ENCODE assay signal across 8 cellular contexts in the genomic region with DNA sequence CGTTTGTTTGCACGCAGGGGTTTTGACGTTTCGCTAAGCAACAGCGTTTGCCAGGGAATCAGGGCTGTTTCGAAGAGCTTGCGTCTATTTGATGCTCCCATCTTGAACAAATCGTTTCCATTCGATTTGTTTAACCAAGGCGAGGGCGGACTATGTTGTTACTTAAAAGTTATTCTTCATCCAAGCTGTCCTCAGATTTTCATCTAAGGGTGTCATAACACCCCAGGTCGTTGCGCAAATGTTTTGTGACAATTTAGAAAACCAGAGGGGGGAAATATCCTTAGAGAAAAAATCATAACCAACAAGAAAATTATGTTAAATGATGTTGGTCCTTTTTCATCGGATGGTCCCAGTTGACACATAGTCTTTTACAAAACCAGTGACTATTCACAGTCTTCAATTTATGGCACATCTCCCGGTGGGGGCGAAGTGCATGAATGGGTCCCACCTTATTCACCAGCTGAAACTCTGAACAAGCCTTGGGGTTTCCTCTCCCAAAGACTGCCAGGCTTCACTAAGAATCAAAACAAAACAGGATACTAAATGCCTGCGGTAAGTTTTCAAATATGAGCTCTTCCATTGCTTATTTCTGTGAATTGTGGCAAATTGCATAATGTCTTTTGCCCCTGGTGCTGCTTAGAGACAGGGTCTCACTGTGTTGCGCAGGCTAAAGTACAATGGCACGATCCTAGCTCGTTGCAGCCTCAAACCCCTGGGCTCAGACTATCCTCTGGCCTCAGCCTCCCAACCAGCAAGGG.
A peak's percentile ranks its signal among the peaks of the same experiment; 100 is the strongest.
DNase-seq lines count a peak whose midpoint lies in the region; ATAC-seq and TF ChIP-seq lines count a peak whose summit lies in the region.

No MANE protein-coding gene starts in this region.

- H3K4me1 ChIP-seq in mucosa of rectum (ENCODE audit: control insufficient read depth in 2 of 2, insufficient read depth in 2 of 2, low read length in 2 of 2) = peaks cover 18 to 27% of the 10 kb centered on the region in 2 donors

- DNase-seq in AG10803 (ENCODE audit: low read depth) (peak; percentile 93), LNCaP clone FGC (ENCODE audit: low read depth) (no peak), choroid plexus epithelial cell (ENCODE audit: low read depth) (peak; percentile 94), COLO829 (ENCODE audit: low spot score) (no peak), NK-92 (lab: John Stamatoyannopoulos, UW; ENCODE audit: unreplicated experiment) (no peak)
- DNase-seq in effector CD8-positive, alpha-beta T cell (lab: John Stamatoyannopoulos, UW) = no peak

- no peak for ATAC-seq in activated CD4-positive, CD25-positive, alpha-beta regulatory T cell treated with anti-CD3 and anti-CD28 coated beads, Interleukin-2, amount 50 U/mL, for 24 hours

- H3K27me3 ChIP-seq in mucosa of rectum (ENCODE audit: control insufficient read depth in 2 of 2, insufficient read depth in 2 of 2, low read length in 2 of 2) = no peaks in the 10 kb centered on the region

- H3K27ac ChIP-seq in mucosa of rectum (ENCODE audit: low read depth in 2 of 2, low read length in 2 of 2) = peak overlapping the region; percentile 98 to 100

- H3K36me3 ChIP-seq in mucosa of rectum (ENCODE audit: control insufficient read depth in 2 of 2, insufficient read depth in 2 of 2, low read length in 2 of 2) = no peaks in the 10 kb centered on the region

- no peaks in the 10 kb centered on the region for H3K9me3 ChIP-seq in mucosa of rectum (ENCODE audit: control insufficient read depth in 2 of 2, low read length in 2 of 2)

- TF ChIP-seq CTCF in AG10803 (conservative IDR thresholded peaks at IDR 0.05; ENCODE audit: low read length) (no peak), LNCaP clone FGC (IDR thresholded peaks at IDR 0.05; ENCODE audit: control insufficient read depth, extremely low read depth, insufficient read depth) (no peak), choroid plexus epithelial cell (conservative IDR thresholded peaks at IDR 0.05; ENCODE audit: low read depth, low read length) (no peak)

- peak overlapping the region; percentile 77 for H3K4me3 ChIP-seq in AG10803 (ENCODE audit: low read length)
- peak overlapping the region; percentile 49 for H3K4me3 ChIP-seq in LNCaP clone FGC (ENCODE audit: low read depth, low read length)
- peak overlapping the region; percentile 69 for H3K4me3 ChIP-seq in choroid plexus epithelial cell (ENCODE audit: low read depth, low read length)
- peak overlapping the region; percentile 88 to 90 for H3K4me3 ChIP-seq in mucosa of rectum (ENCODE audit: low read length in 2 of 2)

- peak overlapping the region; percentile 91 to 94 for H3K9ac ChIP-seq in mucosa of rectum (ENCODE audit: low read depth in 1 of 2, low read length in 2 of 2)

Comparison
In these comparisons a context has a peak if more than half of its experiments do, and no peak if none do; other contexts are left out.
1. DNase-seq: peak in AG10803 (single experiment) and choroid plexus epithelial cell (single experiment); none in LNCaP clone FGC (single experiment), COLO829 (single experiment), effector CD8-positive, alpha-beta T cell (single experiment) and NK-92 (single experiment).
2. Peak in every context shown above with its lines, with median percentiles within 50 percentile points of each other: H3K4me3 ChIP-seq.